ENCODE assay signal across 8 cellular contexts in the genomic region with DNA sequence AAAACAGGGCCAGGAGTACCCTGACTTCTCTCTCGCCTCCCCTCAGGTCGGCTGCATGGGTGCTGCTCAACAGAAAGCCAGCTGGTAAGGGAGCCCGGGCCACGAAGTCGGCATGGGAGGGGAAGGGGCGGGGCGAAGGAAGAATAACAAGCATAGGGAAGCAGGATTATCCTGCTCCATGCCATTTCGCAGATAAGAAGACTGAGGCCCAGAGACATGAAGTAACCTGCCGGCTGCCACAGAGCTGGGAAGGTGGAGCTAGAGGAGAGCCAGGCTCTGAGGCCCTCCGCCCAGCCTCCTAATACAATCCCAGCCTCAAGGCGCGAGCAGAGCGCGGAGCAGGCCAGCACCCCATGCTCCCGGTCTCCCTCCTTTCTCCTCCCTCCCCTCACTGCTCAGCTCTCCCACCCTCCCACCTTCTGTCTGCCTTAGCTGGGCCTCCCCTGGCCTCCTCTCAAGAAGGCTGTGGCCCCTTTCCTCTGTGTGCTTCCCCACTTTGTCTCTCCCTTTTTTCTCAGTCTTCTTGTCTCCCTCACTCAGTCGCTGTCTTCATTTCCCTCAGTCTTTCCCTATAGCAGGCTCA. TPM values are rescaled to one million over a fixed set of nuclear protein-coding genes. Genes with fewer than 3 reads are reported as not detected.
DNase-seq lines count a peak whose midpoint lies in the region; ATAC-seq and TF ChIP-seq lines count a peak whose summit lies in the region.

No MANE protein-coding gene starts in this region.

- H4K20me1 ChIP-seq in SU-DHL-6 (ENCODE audit: low read depth, low read length): no peaks in the 10 kb centered on the region

- peak overlapping the region; percentile 69 for H3K4me2 ChIP-seq in SU-DHL-6 (ENCODE audit: low read depth, low read length, poor library complexity, severe bottlenecking)

- peak overlapping the region; percentile 33 for H3K4me3 ChIP-seq in SU-DHL-6 (ENCODE audit: insufficient read depth, low read length, poor library complexity, severe bottlenecking)
- peak overlapping the region; percentile 46 for H3K4me3 ChIP-seq in fibroblast of the aortic adventitia (ENCODE audit: low read depth, low read length)
- peak overlapping the region; percentile 51 for H3K4me3 ChIP-seq in rectal smooth muscle tissue (ENCODE audit: low read length)

- H3F3A ChIP-seq in SU-DHL-6 (ENCODE audit: insufficient read depth): peaks cover 32% of the 10 kb centered on the region

- no peak for TF ChIP-seq CTCF in CD14-positive monocyte (IDR thresholded peaks at IDR 0.05)
- TF ChIP-seq CTCF in SU-DHL-6 (IDR thresholded peaks at IDR 0.05; ENCODE audit: insufficient read depth, low read length, poor library complexity, severe bottlenecking): no peak
- no peak for TF ChIP-seq CTCF in fibroblast of the aortic adventitia (IDR thresholded peaks at IDR 0.05; ENCODE audit: insufficient read depth, low read length)

- H3K79me2 ChIP-seq in SU-DHL-6 (ENCODE audit: insufficient read depth, low read length): no peaks in the 10 kb centered on the region

- no peaks in the 10 kb centered on the region for H3K9me2 ChIP-seq in SU-DHL-6 (replicated peaks; ENCODE audit: insufficient read depth, low read length)

- no peaks in the 10 kb centered on the region for H3K9me3 Mint-ChIP-seq in CD14-positive monocyte

- DNase-seq in CD14-positive monocyte (ENCODE audit: low spot score): no peak
- DNase-seq in fibroblast of the aortic adventitia (ENCODE audit: low read depth): no peak
- DNase-seq in activated gamma-delta T cell (lab: John Stamatoyannopoulos, UW): no peak
- no peak for DNase-seq in middle frontal gyrus (ENCODE audit: extremely low spot score, low spot score)

- H3K9ac ChIP-seq in SU-DHL-6 (ENCODE audit: low read length) (peak overlapping the region; percentile 69), rectal smooth muscle tissue (ENCODE audit: low read length) (peak overlapping the region; percentile 60)

- no peaks in the 10 kb centered on the region for H3K4me1 ChIP-seq in rectal smooth muscle tissue (ENCODE audit: control insufficient read depth, insufficient read depth, low read length)

- peaks cover 0 to 7% (median 7%) of the 10 kb centered on the region in 3 donors for H3K27me3 Mint-ChIP-seq in CD14-positive monocyte (ENCODE audit: low read depth in 3 of 3)

- peak overlapping the region; percentile 90 to 97 (median 94) for H3K27ac Mint-ChIP-seq in CD14-positive monocyte

- H3K9me3 ChIP-seq in SU-DHL-6 (ENCODE audit: insufficient read depth, low read length): no peaks in the 10 kb centered on the region

- no peak overlapping the region for H2AFZ ChIP-seq in SU-DHL-6 (ENCODE audit: low read depth, low read length, severe bottlenecking)

- no peaks in the 10 kb centered on the region for H3K36me3 Mint-ChIP-seq in CD14-positive monocyte

- ATAC-seq in GM21737 (IDR thresholded peaks at IDR 0.05; ENCODE audit: unreplicated experiment) (peak; percentile 14), GM18873 (IDR thresholded peaks at IDR 0.05; ENCODE audit: low FRiP score, unreplicated experiment) (no peak)

- peak overlapping the region in 1 of 2 donors; percentile 58 for H3K4me3 Mint-ChIP-seq in CD14-positive monocyte

- intact Hi-C loops in CD14-positive monocyte (cut with micrococcal nuclease): no loop called here

- H3K36me3 ChIP-seq in SU-DHL-6 (ENCODE audit: low read length) (no peaks in the 10 kb centered on the region), rectal smooth muscle tissue (ENCODE audit: control insufficient read depth, insufficient read depth, low read length) (no peaks in the 10 kb centered on the region)

- no peaks in the 10 kb centered on the region for H3K27me3 ChIP-seq in SU-DHL-6 (ENCODE audit: low read length)
- no peaks in the 10 kb centered on the region for H3K27me3 ChIP-seq in rectal smooth muscle tissue (ENCODE audit: control insufficient read depth, insufficient read depth, low read length)

- peak overlapping the region; percentile 21 for H3K27ac ChIP-seq in SU-DHL-6 (ENCODE audit: low read depth, low read length)
- peak overlapping the region; percentile 71 for H3K27ac ChIP-seq in rectal smooth muscle tissue (ENCODE audit: low read depth, low read length)

- H3K4me1 Mint-ChIP-seq in CD14-positive monocyte: peaks cover 50% of the 10 kb centered on the region

RNA-seq across cellular contexts. Expression of a gene that starts 13.2 kb away (rescaled TPM):
- polyA plus RNA-seq in CD14-positive monocyte: 10 to 100 TPM; 11.4 to 17.6 TPM
- 38.6 and 635 TPM in 2 replicates for total RNA-seq in fibroblast of the aortic adventitia (ENCODE audit: low replicate concordance)

RNA-seq across cellular contexts. Expression of a gene that starts 25.3 kb away (rescaled TPM):
- polyA plus RNA-seq in CD14-positive monocyte: 10 to 100 TPM; 57.2 to 66.7 TPM
- 14.7 and 44.7 TPM in 2 replicates for total RNA-seq in fibroblast of the aortic adventitia (ENCODE audit: low replicate concordance)
